1 cellular context compared by ENCODE assay signal in the genomic region with DNA sequence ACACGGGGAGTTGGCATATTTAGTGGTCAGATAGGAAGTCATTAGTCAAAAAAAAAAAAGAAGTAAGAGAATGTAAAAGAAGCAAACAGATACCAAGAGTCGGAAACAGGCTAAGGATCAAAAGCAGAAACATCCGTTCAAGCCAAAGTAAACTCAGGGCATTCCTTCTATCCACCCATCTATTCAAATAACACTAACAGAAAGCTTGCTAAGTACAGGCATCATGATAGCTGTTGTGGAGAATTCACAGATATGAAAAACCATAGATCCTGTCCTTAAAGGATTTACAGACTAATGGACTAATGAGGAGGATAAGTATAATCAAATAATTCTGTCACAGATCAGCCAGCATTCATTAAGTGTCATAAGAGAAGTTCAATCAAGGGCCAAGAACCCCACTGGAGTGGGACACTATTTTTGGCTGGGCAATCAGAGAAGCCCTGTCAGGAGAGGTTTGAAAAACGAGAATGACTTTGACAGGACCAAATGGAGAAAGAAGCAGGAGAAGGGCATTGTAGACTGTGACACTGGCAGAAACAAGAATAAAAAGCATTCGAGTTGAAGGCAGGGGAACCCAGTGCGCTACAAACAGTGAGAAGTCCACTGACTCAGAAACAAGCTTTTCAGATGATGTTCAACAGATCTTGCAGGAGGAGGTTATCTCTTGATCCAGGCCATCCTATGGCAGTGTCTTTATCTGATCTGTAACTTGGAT.
TF ChIP-seq lines count a peak whose summit lies in the region.

No MANE protein-coding gene starts in this region.

TF ChIP-seq in H1, 55 proteins besides CTCF, POLR2A, EP300 and RAD21:
- TF ChIP-seq YY1 (IDR thresholded peaks at IDR 0.05; ENCODE audit: low read depth, low read length), result no peak
- TF ChIP-seq, protein P1, sequence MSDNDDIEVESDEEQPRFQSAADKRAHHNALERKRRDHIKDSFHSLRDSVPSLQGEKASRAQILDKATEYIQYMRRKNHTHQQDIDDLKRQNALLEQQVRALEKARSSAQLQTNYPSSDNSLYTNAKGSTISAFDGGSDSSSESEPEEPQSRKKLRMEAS (IDR thresholded peaks at IDR 0.05), result no peak
- no peak for TF ChIP-seq RNF2 (IDR thresholded peaks at IDR 0.05; ENCODE audit: borderline replicate concordance, low read depth, low read length, missing control alignments, poor library complexity, severe bottlenecking)
- no peak for TF ChIP-seq RXRA (IDR thresholded peaks at IDR 0.05; ENCODE audit: insufficient read depth, low read depth, low read length)
- TF ChIP-seq CTBP2 (IDR thresholded peaks at IDR 0.05; ENCODE audit: borderline replicate concordance, insufficient read depth, insufficient read length, low read length), result no peak
- no peak for TF ChIP-seq BACH1 (IDR thresholded peaks at IDR 0.05; ENCODE audit: low read length)
- no peak for TF ChIP-seq FOSL1 (IDR thresholded peaks at IDR 0.05; ENCODE audit: insufficient read depth, low read depth, low read length)
- no peak for TF ChIP-seq SIN3A (conservative IDR thresholded peaks at IDR 0.05 in 1 of 2, IDR thresholded peaks at IDR 0.05 in 1 of 2; ENCODE audit: low read depth in 1 of 2, low read length in 2 of 2)
- TF ChIP-seq NRF1 (IDR thresholded peaks at IDR 0.05; ENCODE audit: low read depth, low read length), result no peak
- TF ChIP-seq POU5F1 (IDR thresholded peaks at IDR 0.05; ENCODE audit: low read depth, low read length), result no peak
- TF ChIP-seq SP1 (IDR thresholded peaks at IDR 0.05; ENCODE audit: low read depth, low read length), result no peak
- no peak for TF ChIP-seq SRF (IDR thresholded peaks at IDR 0.05; ENCODE audit: low read depth, low read length)
- TF ChIP-seq CREB1 (IDR thresholded peaks at IDR 0.05), result no peak
- no peak for TF ChIP-seq SIRT6 (IDR thresholded peaks at IDR 0.05; ENCODE audit: low read length)
- TF ChIP-seq SUZ12 (IDR thresholded peaks at IDR 0.05; ENCODE audit: low read length), result no peak
- TF ChIP-seq, protein P2, sequence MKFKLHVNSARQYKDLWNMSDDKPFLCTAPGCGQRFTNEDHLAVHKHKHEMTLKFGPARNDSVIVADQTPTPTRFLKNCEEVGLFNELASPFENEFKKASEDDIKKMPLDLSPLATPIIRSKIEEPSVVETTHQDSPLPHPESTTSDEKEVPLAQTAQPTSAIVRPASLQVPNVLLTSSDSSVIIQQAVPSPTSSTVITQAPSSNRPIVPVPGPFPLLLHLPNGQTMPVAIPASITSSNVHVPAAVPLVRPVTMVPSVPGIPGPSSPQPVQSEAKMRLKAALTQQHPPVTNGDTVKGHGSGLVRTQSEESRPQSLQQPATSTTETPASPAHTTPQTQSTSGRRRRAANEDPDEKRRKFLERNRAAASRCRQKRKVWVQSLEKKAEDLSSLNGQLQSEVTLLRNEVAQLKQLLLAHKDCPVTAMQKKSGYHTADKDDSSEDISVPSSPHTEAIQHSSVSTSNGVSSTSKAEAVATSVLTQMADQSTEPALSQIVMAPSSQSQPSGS (IDR thresholded peaks at IDR 0.05; ENCODE audit: low read length), result no peak
